Comparison of ENCODE assay signal across 8 cellular contexts in the genomic region with DNA sequence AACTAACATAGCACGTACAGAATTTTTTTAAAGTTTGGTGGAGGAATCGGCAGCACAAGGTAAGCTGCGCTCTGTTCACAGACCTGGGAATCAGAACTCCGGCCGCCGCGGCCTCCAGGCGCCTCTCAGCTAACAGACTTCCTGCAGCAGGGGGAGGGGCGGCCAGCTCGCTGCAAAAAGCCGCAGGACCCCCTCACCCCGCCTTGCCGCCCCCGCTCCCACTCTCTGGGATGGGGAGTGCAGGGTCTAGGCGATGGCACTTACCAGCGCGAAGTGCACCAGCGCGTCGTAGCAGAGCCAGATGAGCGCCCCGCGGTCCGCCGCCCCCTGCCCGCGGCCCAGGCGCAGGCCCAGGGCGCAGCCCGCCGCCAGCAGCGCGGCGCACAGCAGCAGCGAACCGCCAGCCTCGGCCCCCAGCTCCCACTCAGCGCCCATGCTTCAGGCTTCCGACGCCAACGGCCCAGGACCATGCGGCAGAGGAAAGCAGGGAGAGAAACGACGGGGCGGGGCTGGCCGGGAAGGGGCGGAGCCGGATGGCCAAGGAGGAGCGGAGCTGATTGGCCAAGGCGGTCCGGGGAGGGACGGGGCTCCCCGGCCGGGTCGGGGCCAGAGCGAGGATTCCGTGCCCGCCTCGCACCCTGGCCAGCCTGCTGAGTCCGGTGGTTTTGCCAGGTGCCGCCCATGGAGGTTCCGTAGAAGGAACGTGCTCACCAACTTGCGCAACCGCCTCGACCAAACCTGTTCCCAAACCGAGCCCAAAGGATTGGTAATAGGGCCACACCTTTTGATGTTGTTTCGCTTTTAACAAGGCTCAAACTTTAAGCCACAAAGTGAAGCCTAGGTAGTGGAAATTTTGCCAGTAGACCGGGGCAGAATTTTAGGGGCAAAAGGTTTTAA. TPM values are rescaled to one million over a fixed set of nuclear protein-coding genes. Genes with fewer than 3 reads are reported as not detected.
DNase-seq lines count a peak whose midpoint lies in the region; ATAC-seq, FAIRE-seq and TF ChIP-seq lines count a peak whose summit lies in the region.

EBPL (minus strand) TSS at position 497 of the 897 bp plus-strand sequence; CDS start at position 435, 62 bp downstream.

- H3K4me3 ChIP-seq in H1 (ENCODE audit: extremely low read depth in 1 of 4, insufficient read depth in 2 of 4, low read depth in 3 of 4, low read length in 4 of 4) (peak within 1 kb of the TSS; percentile 57 to 84 (median 79)), mesenchymal stem cell (ENCODE audit: insufficient read depth in 1 of 2, low read depth in 1 of 2, low read length in 2 of 2) (peak within 1 kb of the TSS; percentile 75 to 80)

- H3K79me2 ChIP-seq in H1 (ENCODE audit: control insufficient read depth in 1 of 2, insufficient read depth in 2 of 2, low read length in 2 of 2), result peaks cover 4 to 43% of the 10 kb centered on the region in 2 experiments

- TF ChIP-seq POLR2A in H1 (IDR thresholded peaks at IDR 0.05; ENCODE audit: control extremely low read depth in 1 of 2, low read depth in 2 of 2, low read length in 2 of 2), result peak; percentile 90 to 96

- no peaks in the 10 kb centered on the region for H3K9me3 ChIP-seq in H1 (ENCODE audit: insufficient read depth in 2 of 2, low read depth in 1 of 2, low read length in 1 of 2)
- H3K9me3 ChIP-seq in mesenchymal stem cell (ENCODE audit: control insufficient read depth, low read length), result no peaks in the 10 kb centered on the region

- 4% methylated on average over 30 of the region's 69 CpGs; no CpG with 5 or more reads in 1 of the 2 experiments for WGBS in H1 (ENCODE audit: extremely low coverage in 1 of 2, insufficient coverage in 1 of 2, insufficient read length in 1 of 2, insufficient replicate concordance in 2 of 2, low coverage in 1 of 2, low lambda C conversion rate in 2 of 2, missing lambda C conversion rate in 1 of 2), 2 experiments
- 1% methylated on average over 61 of the region's 69 CpGs for WGBS in mesenchymal stem cell

- ATAC-seq in GM19455 (IDR thresholded peaks at IDR 0.05; ENCODE audit: unreplicated experiment), result peak; percentile 99

- no peak for TF ChIP-seq CTCF in H1 (IDR thresholded peaks at IDR 0.05; ENCODE audit: control extremely low read depth in 1 of 3, insufficient read depth in 1 of 3, low read depth in 1 of 3, low read length in 3 of 3)

- POLR2A ChIA-PET in H1 (lab: Charles Lee; ENCODE audit: partially characterized antibody), result interaction anchor here (0.5 to 2.5 kb wide), 28 partner anchors 9 to 1123 kb away, joined by 3 to 30 read pairs (median 5); partner anchors contain the start of genes ARL11 and KPNA3

- H3K56ac ChIP-seq in H1 (replicated peaks; ENCODE audit: insufficient read length, low read depth, low read length), result peak within 1 kb of the TSS; percentile 83

- no peak for FAIRE-seq in H1 (lab: Jason Lieb, UNC)

- H2BK5ac ChIP-seq in H1 (ENCODE audit: low read depth, low read length) (peak within 1 kb of the TSS; percentile 38; the same call in 1 of the 2 replicates), mesenchymal stem cell (ENCODE audit: low read depth, low read length, poor library complexity, severe bottlenecking) (peak within 1 kb of the TSS; percentile 71)

- H2BK20ac ChIP-seq in H1 (ENCODE audit: low read length), result no peak within 1 kb of the TSS

- H3K27me3 ChIP-seq in H1 (replicated peaks in 1 of 4; ENCODE audit: control insufficient read depth in 3 of 4, extremely low read depth in 1 of 4, insufficient read depth in 3 of 4, low read length in 3 of 4) (no peaks in the 10 kb centered on the region), mesenchymal stem cell (ENCODE audit: control insufficient read depth in 1 of 2, insufficient read depth in 1 of 2, low read length in 2 of 2) (no peaks in the 10 kb centered on the region)

- peak; percentile 85 for DNase-seq in CMK (ENCODE audit: low read depth)
- peak; percentile 91 for DNase-seq in HK-2 (ENCODE audit: unreplicated experiment)
- DNase-seq in NOMO-1 treated with DMSO at 0.1 percent for 48 hours (lab: John Stamatoyannopoulos, UW; ENCODE audit: unreplicated experiment), result peak; percentile 80
- DNase-seq in activated CD8-positive, alpha-beta memory T cell treated with anti-CD3 and anti-CD28 coated beads for 4 hours (ENCODE audit: low read depth in 2 of 2), result peak; percentile 75 to 76
- DNase-seq in H1 (ENCODE audit: low read depth in 1 of 2, low spot score in 2 of 2), result peak; percentile 79 to 99
- peak; percentile 90 for DNase-seq in mesenchymal stem cell
- DNase-seq in stimulated activated CD8-positive, alpha-beta memory T cell treated with anti-CD3 and anti-CD28 coated beads, Interleukin-12 subunit alpha, Interleukin-12 subunit beta, amount 100 ng/mL, for 24 hours (ENCODE audit: extremely low read depth), result peak; percentile 80

- peaks cover 5% of the 10 kb centered on the region for H3K79me1 ChIP-seq in H1 (ENCODE audit: low read depth, low read length)
- H3K79me1 ChIP-seq in mesenchymal stem cell (replicated peaks; ENCODE audit: low read length, poor library complexity, severe bottlenecking), result peaks cover 17% of the 10 kb centered on the region

- CTCF ChIA-PET in H1 (lab: Charles Lee; ENCODE audit: partially characterized antibody), result interaction anchor here (0.6 to 1.3 kb wide), 5 partner anchors 9 to 226 kb away, joined by 3 to 5 read pairs (median 4); no protein-coding TSS in a partner anchor

- TF ChIP-seq EP300 in H1 (IDR thresholded peaks at IDR 0.05; ENCODE audit: borderline replicate concordance in 1 of 2, low read depth in 2 of 2, low read length in 2 of 2), result no peak

- H3K4me2 ChIP-seq in H1 (ENCODE audit: insufficient read depth in 1 of 2, low read depth in 2 of 2, low read length in 2 of 2) (peak within 1 kb of the TSS; percentile 80 to 87), mesenchymal stem cell (ENCODE audit: low read length, poor library complexity, severe bottlenecking) (peak within 1 kb of the TSS; percentile 84)

- peaks cover 0 to 6% of the 10 kb centered on the region in 2 experiments for H4K20me1 ChIP-seq in H1 (replicated peaks in 1 of 2; ENCODE audit: control insufficient read depth in 1 of 2, insufficient read depth in 2 of 2, low read length in 2 of 2)

- peak within 1 kb of the TSS; percentile 72 for H2AFZ ChIP-seq in H1 (ENCODE audit: low read length)
- H2AFZ ChIP-seq in mesenchymal stem cell (ENCODE audit: low read depth, low read length), result peak within 1 kb of the TSS; percentile 94

- H4K91ac ChIP-seq in H1 (replicated peaks; ENCODE audit: insufficient read length, low read length), result no peak within 1 kb of the TSS
- peak within 1 kb of the TSS; percentile 90 for H4K91ac ChIP-seq in mesenchymal stem cell (ENCODE audit: low read length)

- no peak for TF ChIP-seq RAD21 in H1 (IDR thresholded peaks at IDR 0.05 in 1 of 2, conservative IDR thresholded peaks at IDR 0.05 in 1 of 2; ENCODE audit: low read depth in 2 of 2, low read length in 2 of 2)

- H2BK15ac ChIP-seq in H1 (ENCODE audit: low read length) (no peak within 1 kb of the TSS), mesenchymal stem cell (ENCODE audit: low read depth, poor library complexity, severe bottlenecking) (peak within 1 kb of the TSS; percentile 95)

- H3K18ac ChIP-seq in H1 (ENCODE audit: extremely low read depth, low read length) (peak within 1 kb of the TSS; percentile 86), mesenchymal stem cell (ENCODE audit: low read depth in 1 of 2, low read length in 2 of 2) (peak within 1 kb of the TSS; percentile 93 to 99)

- H2AK5ac ChIP-seq in H1 (ENCODE audit: low read depth, low read length), result no peak within 1 kb of the TSS
- no peak within 1 kb of the TSS for H2AK5ac ChIP-seq in mesenchymal stem cell (ENCODE audit: low read length, severe bottlenecking)

- H4K8ac ChIP-seq in H1 (ENCODE audit: extremely low read depth, insufficient read depth, low read length) (peak within 1 kb of the TSS; percentile 84; the same call in 1 of the 2 replicates), mesenchymal stem cell (ENCODE audit: low read length) (peak within 1 kb of the TSS; percentile 82)

- H3K23ac ChIP-seq in H1 (ENCODE audit: insufficient read length) (no peak within 1 kb of the TSS), mesenchymal stem cell (ENCODE audit: low read length in 2 of 2) (peak within 1 kb of the TSS in 1 of 2 experiments; percentile 89)

- H3K14ac ChIP-seq in H1 (ENCODE audit: insufficient read length) (no peak within 1 kb of the TSS), mesenchymal stem cell (ENCODE audit: low read length in 2 of 2) (peak within 1 kb of the TSS in 1 of 2 experiments; percentile 83)

- peaks cover 0 to 7% (median 2%) of the 10 kb centered on the region in 4 experiments; a peak in 2 of 7 replicates for H3K4me1 ChIP-seq in H1 (replicated peaks in 1 of 4; ENCODE audit: control insufficient read depth in 3 of 4, insufficient read depth in 4 of 4, low read length in 3 of 4)
- peaks cover 5% of the 10 kb centered on the region for H3K4me1 ChIP-seq in mesenchymal stem cell (ENCODE audit: control insufficient read depth, insufficient read depth, low read depth, low read length)

- H4K5ac ChIP-seq in H1 (ENCODE audit: insufficient read length, low read depth, low read length), result peak within 1 kb of the TSS; percentile 89

- H3K23me2 ChIP-seq in H1 (ENCODE audit: low read depth, low read length), result peaks cover 4% of the 10 kb centered on the region

- H3K9ac ChIP-seq in H1 (replicated peaks in 1 of 4; ENCODE audit: extremely low read depth in 1 of 4, low read depth in 3 of 4, low read length in 3 of 4) (peak within 1 kb of the TSS; percentile 71 to 87 (median 79)), mesenchymal stem cell (ENCODE audit: low read length) (peak within 1 kb of the TSS; percentile 90)

- H3K4ac ChIP-seq in H1 (replicated peaks; ENCODE audit: insufficient read length, low read depth, low read length) (no peak within 1 kb of the TSS), mesenchymal stem cell (ENCODE audit: low read depth in 1 of 2, low read length in 2 of 2) (peak within 1 kb of the TSS; percentile 80 to 92)

- H3K27ac ChIP-seq in H1 (ENCODE audit: low read depth, low read length) (peak within 1 kb of the TSS; percentile 75; the same call in 1 of the 2 replicates), mesenchymal stem cell (ENCODE audit: low read length, poor library complexity, severe bottlenecking) (peak within 1 kb of the TSS; percentile 58)

- H2BK120ac ChIP-seq in H1 (replicated peaks; ENCODE audit: low read depth, low read length) (no peak within 1 kb of the TSS), mesenchymal stem cell (ENCODE audit: low read depth, low read length) (peak within 1 kb of the TSS; percentile 84)

- H3K36me3 ChIP-seq in H1 (ENCODE audit: control insufficient read depth in 2 of 4, insufficient read depth in 4 of 4, low read length in 3 of 4) (peaks cover 0 to 18% (median 8%) of the 10 kb centered on the region in 4 experiments; a peak in 6 of 8 replicates), mesenchymal stem cell (ENCODE audit: control insufficient read depth in 1 of 2, insufficient read depth in 2 of 2, low read depth in 1 of 2, low read length in 2 of 2) (peaks cover 7 to 11% of the 10 kb centered on the region in 2 experiments)

- H2BK12ac ChIP-seq in H1 (ENCODE audit: low read depth, low read length), result no peak within 1 kb of the TSS
- peak within 1 kb of the TSS in 1 of 2 experiments; percentile 92 for H2BK12ac ChIP-seq in mesenchymal stem cell (ENCODE audit: low read length in 2 of 2)

RNA-seq across cellular contexts. Expression of gene EBPL, which starts in this region (rescaled TPM):
- total RNA-seq in H1 (2021; fragmentation: NEBNext Ultra II Directional; extraction: Animal tissue kit (Norgen Biotek cat#: 25700)), result 130 TPM in 2 replicates
- 136 and 204 TPM in 2 replicates for polyA plus RNA-seq in H1 (2011; rRNA removed)
- polyA plus RNA-seq in H1 (2011; cell fraction: cytosol; rRNA removed), result 199 TPM
- 97.1 TPM for polyA plus RNA-seq in H1 (2011; cell fraction: nucleus; rRNA removed)
- polyA plus RNA-seq in H1 (2012, experiment 1 of 2), result 79.7 to 120 TPM (median 103 TPM) in 4 replicates
- 181 TPM for polyA plus RNA-seq in H1 (2012, experiment 2 of 2)
- polyA plus RNA-seq in H1 (2013, experiment 1 of 2), result 255 TPM
- polyA plus RNA-seq in H1 (2013, experiment 2 of 2), result 241 TPM
- polyA minus RNA-seq in H1 (2011; rRNA and poly(A)+ RNA removed), result 54.0 and 55.6 TPM in 2 replicates
- polyA minus RNA-seq in H1 (2011; cell fraction: cytosol; rRNA and poly(A)+ RNA removed), result 38.8 TPM
- 30.6 TPM for polyA minus RNA-seq in H1 (2011; cell fraction: nucleus; rRNA and poly(A)+ RNA removed)
- polyA plus RNA-seq in mesenchymal stem cell (2013, experiment 1 of 2), result 64.8 TPM
- 66.7 TPM for polyA plus RNA-seq in mesenchymal stem cell (2013, experiment 2 of 2)

Comparison
In these comparisons a context has a peak if more than half of its experiments do, and no peak if none do; other contexts are left out.
1. Peak in every context shown above with its lines: DNase-seq, ATAC-seq, H3K4me3 ChIP-seq and H3K27ac ChIP-seq.